In the genomic region with DNA sequence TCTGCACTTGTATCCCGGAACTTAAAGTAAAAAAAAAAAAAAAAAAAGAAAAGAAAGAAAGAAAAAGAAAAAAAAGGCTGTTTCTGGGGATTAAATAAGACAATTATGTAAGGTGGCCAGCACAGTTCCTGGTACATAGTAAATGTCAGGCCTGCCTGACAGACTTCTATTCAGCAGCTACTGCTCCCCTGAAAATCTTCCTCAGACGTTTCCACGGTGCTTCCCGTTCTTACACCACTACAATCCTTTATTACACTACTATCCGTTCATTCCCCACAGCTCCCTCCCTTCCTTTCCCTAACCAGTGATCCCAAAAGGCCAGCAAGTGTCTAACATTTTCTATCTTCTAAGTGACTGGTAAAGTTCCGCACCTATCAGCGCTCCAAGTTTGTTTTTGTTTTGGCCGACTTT, we compare ENCODE assay signal across 8 cellular contexts.
DNase-seq lines count a peak whose midpoint lies in the region; ATAC-seq and TF ChIP-seq lines count a peak whose summit lies in the region.

No MANE protein-coding gene starts in this region.

- TF ChIP-seq CTCF in AG09319 (IDR thresholded peaks at IDR 0.05; ENCODE audit: low read depth, low read length) = no peak

- peak overlapping the region; percentile 98 for H3K9ac ChIP-seq in iPS-20b (ENCODE audit: low read depth, low read length)

- peak; percentile 5 for DNase-seq in AG09319 (ENCODE audit: extremely low read depth, low read depth)
- peak in 1 of 2 experiments; percentile 14 for DNase-seq in HAP-1 (ENCODE audit: low spot score in 2 of 2)
- DNase-seq in stimulated activated naive CD8-positive, alpha-beta T cell treated with anti-CD3 and anti-CD28 coated beads, Interleukin-15, Interleukin-2, amounts not matched to agents 100 U/mL and 50 U/mL, for 24 hours = no peak
- DNase-seq in NCI-H2196 treated with DMSO at 0.1 percent for 48 hours (lab: John Stamatoyannopoulos, UW; ENCODE audit: unreplicated experiment) = no peak
- no peak for DNase-seq in stimulated activated CD4-positive, alpha-beta T cell treated with anti-CD3 and anti-CD28 coated beads, Interleukin-12 subunit alpha, Interleukin-12 subunit beta, amount 100 ng/mL, for 4 hours
- DNase-seq in NK-92 treated with Interleukin-12 subunit alpha and Interleukin-12 subunit beta, amount 100 ng/mL, for 24 hours (lab: John Stamatoyannopoulos, UW) = no peak

- H3K9me3 ChIP-seq in HAP-1 (no peaks in the 10 kb centered on the region), iPS-20b (ENCODE audit: insufficient read depth, low read depth, low read length) (no peaks in the 10 kb centered on the region)

- peak overlapping the region; percentile 96 for H3K27ac Mint-ChIP-seq in activated naive CD8-positive, alpha-beta T cell

- H3K9me3 Mint-ChIP-seq in activated naive CD8-positive, alpha-beta T cell (ENCODE audit: low read depth) = no peaks in the 10 kb centered on the region

- H3K27ac ChIP-seq in iPS-20b (ENCODE audit: low read length) = peak overlapping the region; percentile 96

- H3K36me3 ChIP-seq in HAP-1 (replicated peaks) = 0 out of 2 replicates have a peak, but pooled peaks cover 4% of the 10 kb centered on the region
- no peaks in the 10 kb centered on the region for H3K36me3 ChIP-seq in iPS-20b (ENCODE audit: insufficient read depth, low read depth, low read length)

- H3K36me3 Mint-ChIP-seq in activated naive CD8-positive, alpha-beta T cell = no peaks in the 10 kb centered on the region

- peak; percentile 1 for ATAC-seq in stimulated activated naive CD8-positive, alpha-beta T cell treated with anti-CD3 and anti-CD28 coated beads, Interleukin-15, Interleukin-2, amounts not matched to agents 100 U/mL and 50 U/mL, for 24 hours

- H3K4me1 Mint-ChIP-seq in activated naive CD8-positive, alpha-beta T cell (ENCODE audit: low read depth) = peaks cover 24% of the 10 kb centered on the region

- H3K4me3 Mint-ChIP-seq in activated naive CD8-positive, alpha-beta T cell = peak overlapping the region; percentile 95

- H3K4me1 ChIP-seq in HAP-1 (peaks cover 8% of the 10 kb centered on the region), iPS-20b (ENCODE audit: insufficient read depth, low read length) (no peaks in the 10 kb centered on the region; the same call in 1 of the 2 replicates)

- no peaks in the 10 kb centered on the region for H3K27me3 Mint-ChIP-seq in activated naive CD8-positive, alpha-beta T cell

- H3K4me3 ChIP-seq in HAP-1 = peak overlapping the region; percentile 86
- peak overlapping the region; percentile 91 for H3K4me3 ChIP-seq in iPS-20b (ENCODE audit: low read length)

- in situ Hi-C loops in HAP-1 (cut with MboI; ENCODE audit: low sequenced_read_pairs) = no loop called here

- H3K27me3 ChIP-seq in HAP-1 (ENCODE audit: low read depth) = no peaks in the 10 kb centered on the region
- no peaks in the 10 kb centered on the region for H3K27me3 ChIP-seq in iPS-20b (ENCODE audit: insufficient read depth, low read length)
